Comparison of ENCODE assay signal across 8 cellular contexts in the genomic region with DNA sequence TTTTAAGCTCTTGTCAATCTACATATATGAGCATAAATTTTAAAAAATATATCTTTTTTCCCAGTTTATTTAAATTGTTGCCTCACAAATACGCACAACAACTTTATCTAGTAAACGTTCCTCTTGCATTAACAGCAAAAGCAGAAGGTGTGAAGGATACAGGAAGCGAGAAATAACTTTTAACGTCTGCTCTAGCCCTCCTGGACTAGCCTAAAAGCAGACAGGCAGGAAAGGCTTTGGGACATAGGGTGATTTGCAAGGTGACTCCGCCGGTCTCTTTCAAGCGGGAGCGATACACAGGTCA. TPM values are rescaled to one million over a fixed set of nuclear protein-coding genes. Genes with fewer than 3 reads are reported as not detected.
DNase-seq lines count a peak whose midpoint lies in the region; ATAC-seq and TF ChIP-seq lines count a peak whose summit lies in the region.

No MANE protein-coding gene starts in this region.

- peaks cover 15% of the 10 kb centered on the region for H3K4me1 ChIP-seq in GM23338 (ENCODE audit: insufficient read depth)

- H3K36me3 Mint-ChIP-seq in GM23338 (ENCODE audit: low read depth) = no peaks in the 10 kb centered on the region
- no peaks in the 10 kb centered on the region for H3K36me3 Mint-ChIP-seq in activated CD4-positive, alpha-beta memory T cell treated with anti-CD3 and anti-CD28 coated beads, Interleukin-2, amount 10 ng/mL, durations not matched to agents 7 days and 5 days (ENCODE audit: low read depth)

- H3K27ac Mint-ChIP-seq in GM23338 = no peak overlapping the region
- no peak overlapping the region for H3K27ac Mint-ChIP-seq in activated CD4-positive, alpha-beta memory T cell treated with anti-CD3 and anti-CD28 coated beads, Interleukin-2, amount 10 ng/mL, durations not matched to agents 7 days and 5 days

- peak overlapping the region; percentile 87 for H3K4me3 Mint-ChIP-seq in GM23338
- peak overlapping the region; percentile 77 for H3K4me3 Mint-ChIP-seq in activated CD4-positive, alpha-beta memory T cell treated with anti-CD3 and anti-CD28 coated beads, Interleukin-2, amount 10 ng/mL, durations not matched to agents 7 days and 5 days

- H3K4me3 ChIP-seq in GM23338 = peak overlapping the region; percentile 49
- H3K4me3 ChIP-seq in retinal pigment epithelial cell (ENCODE audit: low read length) = peak overlapping the region; percentile 76

- H3K79me2 ChIP-seq in GM23338 (replicated peaks; ENCODE audit: insufficient read depth) = no peaks in the 10 kb centered on the region

- H3K27me3 Mint-ChIP-seq in GM23338 (ENCODE audit: insufficient read depth, low read depth, poor library complexity) = peaks cover 2% of the 10 kb centered on the region
- no peaks in the 10 kb centered on the region for H3K27me3 Mint-ChIP-seq in activated CD4-positive, alpha-beta memory T cell treated with anti-CD3 and anti-CD28 coated beads, Interleukin-2, amount 10 ng/mL, durations not matched to agents 7 days and 5 days

- H3F3A ChIP-seq in GM23338 (replicated peaks; ENCODE audit: low read depth) = no peaks in the 10 kb centered on the region

- TF ChIP-seq CTCF in 22Rv1 (IDR thresholded peaks at IDR 0.05) (no peak), GM23338 (conservative IDR thresholded peaks at IDR 0.05; ENCODE audit: low read depth in 2 of 2) (no peak), retinal pigment epithelial cell (conservative IDR thresholded peaks at IDR 0.05; ENCODE audit: low read depth, low read length) (no peak)

- peak overlapping the region; percentile 94 for H3K27ac ChIP-seq in 22Rv1
- no peak overlapping the region for H3K27ac ChIP-seq in GM23338 (ENCODE audit: low read depth)

- H4K20me1 ChIP-seq in GM23338 (replicated peaks; ENCODE audit: insufficient read depth) = no peaks in the 10 kb centered on the region

- H3K9me3 Mint-ChIP-seq in GM23338 = no peaks in the 10 kb centered on the region
- no peaks in the 10 kb centered on the region for H3K9me3 Mint-ChIP-seq in activated CD4-positive, alpha-beta memory T cell treated with anti-CD3 and anti-CD28 coated beads, Interleukin-2, amount 10 ng/mL, durations not matched to agents 7 days and 5 days

- CTCF ChIA-PET in activated CD4-positive, alpha-beta memory T cell treated with anti-CD3 and anti-CD28 coated beads, Interleukin-2, amount 10 ng/mL, durations not matched to agents 7 days and 5 days (lab: Charles Lee) = interaction anchor here (1.3 kb wide), 1 partner anchor 411 kb away, joined by 3 read pairs; no protein-coding TSS in a partner anchor

- no peaks in the 10 kb centered on the region for H3K36me3 ChIP-seq in GM23338 (ENCODE audit: insufficient read depth)

- no peaks in the 10 kb centered on the region for H3K27me3 ChIP-seq in GM23338 (ENCODE audit: insufficient read depth)

- H3K4me1 Mint-ChIP-seq in GM23338 = peaks cover 19% of the 10 kb centered on the region
- peaks cover 13% of the 10 kb centered on the region for H3K4me1 Mint-ChIP-seq in activated CD4-positive, alpha-beta memory T cell treated with anti-CD3 and anti-CD28 coated beads, Interleukin-2, amount 10 ng/mL, durations not matched to agents 7 days and 5 days

- POLR2A ChIA-PET in activated CD4-positive, alpha-beta memory T cell treated with anti-CD3 and anti-CD28 coated beads, Interleukin-2, amount 10 ng/mL, durations not matched to agents 7 days and 5 days (lab: Charles Lee) = interaction anchor here (1.4 kb wide), 1 partner anchor 40 kb away, joined by 3 read pairs; the partner anchor contains the start of gene NCKAP1

- intact Hi-C loops in left cardiac atrium (cut with DNase I) = loop anchor here in 1 of 2 donors (2.0 kb wide), 1 partner anchor 39 kb away; the partner anchor contains the start of gene NCKAP1

- ATAC-seq in GM23338 = peak; percentile 84
- ATAC-seq in left cardiac atrium = peak; percentile 44 to 70
- ATAC-seq in HG02884 (IDR thresholded peaks at IDR 0.05; ENCODE audit: unreplicated experiment) = no peak
- ATAC-seq in HG02870 (IDR thresholded peaks at IDR 0.05; ENCODE audit: unreplicated experiment) = no peak

- peak; percentile 84 for DNase-seq in GM23338 (ENCODE audit: low spot score)
- DNase-seq in activated CD4-positive, alpha-beta memory T cell treated with anti-CD3 and anti-CD28 coated beads, Interleukin-2, amount 10 ng/mL, durations not matched to agents 7 days and 5 days = no peak
- DNase-seq in left cardiac atrium = peak; percentile 44
- DNase-seq in retinal pigment epithelial cell (ENCODE audit: low read depth) = no peak
- DNase-seq in middle frontal gyrus (ENCODE audit: extremely low spot score, low spot score) = no peak

- H3K9me2 ChIP-seq in GM23338 (ENCODE audit: insufficient read depth) = no peaks in the 10 kb centered on the region

- peak overlapping the region; percentile 4; the same call in 1 of the 2 replicates for H2AFZ ChIP-seq in GM23338

- peak overlapping the region; percentile 65 for H3K4me2 ChIP-seq in GM23338

TF ChIP-seq in GM23338, 12 proteins besides CTCF, POLR2A, EP300 and RAD21:
- no peak for TF ChIP-seq EZH2phosphoT487 (IDR thresholded peaks at IDR 0.05; ENCODE audit: unreplicated experiment)
- TF ChIP-seq, protein P1, sequence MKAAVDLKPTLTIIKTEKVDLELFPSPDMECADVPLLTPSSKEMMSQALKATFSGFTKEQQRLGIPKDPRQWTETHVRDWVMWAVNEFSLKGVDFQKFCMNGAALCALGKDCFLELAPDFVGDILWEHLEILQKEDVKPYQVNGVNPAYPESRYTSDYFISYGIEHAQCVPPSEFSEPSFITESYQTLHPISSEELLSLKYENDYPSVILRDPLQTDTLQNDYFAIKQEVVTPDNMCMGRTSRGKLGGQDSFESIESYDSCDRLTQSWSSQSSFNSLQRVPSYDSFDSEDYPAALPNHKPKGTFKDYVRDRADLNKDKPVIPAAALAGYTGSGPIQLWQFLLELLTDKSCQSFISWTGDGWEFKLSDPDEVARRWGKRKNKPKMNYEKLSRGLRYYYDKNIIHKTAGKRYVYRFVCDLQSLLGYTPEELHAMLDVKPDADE (IDR thresholded peaks at IDR 0.05) = no peak
- no peak for TF ChIP-seq EZH2 (IDR thresholded peaks at IDR 0.05; ENCODE audit: low read depth, unreplicated experiment)
- no peak for TF ChIP-seq ZNF331 (CRISPR knock-in tag; IDR thresholded peaks at IDR 0.05; ENCODE audit: low read depth)
- TF ChIP-seq STAT1 (IDR thresholded peaks at IDR 0.05; ENCODE audit: unreplicated experiment) = no peak
- no peak for TF ChIP-seq REST (IDR thresholded peaks at IDR 0.05; ENCODE audit: unreplicated experiment)

RNA-seq across cellular contexts. Expression of gene DUSP19, which starts 0.4 kb away (rescaled TPM):
- total RNA-seq in GM23338 (2014; rRNA removed; shearing (Covaris generic)) = 0.97 and 2.8 TPM in 2 replicates
- 1.9 TPM in 2 replicates for polyA plus RNA-seq in GM23338 (2016; fragmentation: Nextera tagmentation; extraction: Ambion mirVana)
- total RNA-seq in activated CD4-positive, alpha-beta memory T cell treated with anti-CD3 and anti-CD28 coated beads, Interleukin-2, amount 10 ng/mL, durations not matched to agents 7 days and 5 days = 1 to 10 TPM in 1 of 2 experiments, under 1 TPM in 1; 0.93 to 1.1 TPM
- total RNA-seq in left cardiac atrium = 10 to 100 TPM in 1 of 2 donors, 1 to 10 TPM in 1; 5.9 to 10.5 TPM

RNA-seq across cellular contexts. Expression of gene NCKAP1, which starts 39.9 kb away (rescaled TPM):
- 157 and 179 TPM in 2 replicates for total RNA-seq in GM23338 (2014; rRNA removed; shearing (Covaris generic))
- polyA plus RNA-seq in GM23338 (2016; fragmentation: Nextera tagmentation; extraction: Ambion mirVana) = 53.8 and 61.7 TPM in 2 replicates
- 1 to 10 TPM; 4.1 to 4.3 TPM for total RNA-seq in activated CD4-positive, alpha-beta memory T cell treated with anti-CD3 and anti-CD28 coated beads, Interleukin-2, amount 10 ng/mL, durations not matched to agents 7 days and 5 days
- total RNA-seq in left cardiac atrium = 100 to 1,000 TPM; 104 to 132 TPM

RNA-seq across cellular contexts. Expression of gene NUP35, which starts 46.1 kb away (rescaled TPM):
- total RNA-seq in GM23338 (2014; rRNA removed; shearing (Covaris generic)) = 57.4 and 62.4 TPM in 2 replicates
- 49.9 and 65.3 TPM in 2 replicates for polyA plus RNA-seq in GM23338 (2016; fragmentation: Nextera tagmentation; extraction: Ambion mirVana)
- 10 to 100 TPM; 15.5 to 15.9 TPM for total RNA-seq in activated CD4-positive, alpha-beta memory T cell treated with anti-CD3 and anti-CD28 coated beads, Interleukin-2, amount 10 ng/mL, durations not matched to agents 7 days and 5 days
- 1 to 10 TPM; 8.5 to 9.7 TPM for total RNA-seq in left cardiac atrium

Comparison
In these comparisons a context has a peak if more than half of its experiments do, and no peak if none do; other contexts are left out.
1. ATAC-seq: peak in GM23338 (single experiment) and left cardiac atrium (2 of 2); none in HG02884 (single experiment) and HG02870 (single experiment).
2. DNase-seq: peak in GM23338 (single experiment) and left cardiac atrium (single experiment); none in activated CD4-positive, alpha-beta memory T cell treated with anti-CD3 and anti-CD28 coated beads, Interleukin-2, amount 10 ng/mL, durations not matched to agents 7 days and 5 days (single experiment), retinal pigment epithelial cell (single experiment) and middle frontal gyrus (single experiment).
3. RNA of gene NCKAP1, which starts 39.9 kb away (total RNA-seq): 157 to 179 TPM in GM23338 and 104 to 132 TPM in left cardiac atrium; 4.1 to 4.3 TPM in activated CD4-positive, alpha-beta memory T cell treated with anti-CD3 and anti-CD28 coated beads, Interleukin-2, amount 10 ng/mL, durations not matched to agents 7 days and 5 days; every median in the first group is over 10 times any median in the second.